ENCODE assay signal across 8 cellular contexts in genomic region chr16:88287219-88287618, GRCh38.
DNase-seq lines count a peak whose midpoint lies in the region; ATAC-seq and TF ChIP-seq lines count a peak whose summit lies in the region.

No MANE protein-coding gene starts in this region.

- H3K4me1 ChIP-seq in aorta (ENCODE audit: control insufficient read depth in 1 of 2, insufficient read depth in 2 of 2, low read length in 2 of 2), result no peaks in the 10 kb centered on the region

- ATAC-seq in aorta (ENCODE audit: low FRiP score), result no peak

- no peak overlapping the region for H3K27ac ChIP-seq in aorta (ENCODE audit: low read depth in 1 of 2, low read length in 2 of 2)

- intact Hi-C loops in aorta (cut with DNase I), result no loop called here

- H3K9me3 ChIP-seq in aorta (ENCODE audit: control insufficient read depth, low read length), result peaks cover 5% of the 10 kb centered on the region

- peak; percentile 43 for TF ChIP-seq CTCF in epithelial cell of esophagus (IDR thresholded peaks at IDR 0.05; ENCODE audit: insufficient read depth, low read depth, low read length, missing control alignments)

- H3K4me3 ChIP-seq in epithelial cell of esophagus (ENCODE audit: low read length) (no peak overlapping the region), aorta (ENCODE audit: low read length in 2 of 2) (no peak overlapping the region)

- 77 to 97% methylated on average over 3 of the region's 3 CpGs for WGBS in aorta, 2 donors

- H3K27me3 ChIP-seq in aorta (ENCODE audit: control insufficient read depth in 1 of 2, insufficient read depth in 2 of 2, low read length in 1 of 2), result no peaks in the 10 kb centered on the region

- no peaks in the 10 kb centered on the region for H3K36me3 ChIP-seq in aorta (ENCODE audit: control insufficient read depth in 1 of 2, insufficient read depth in 2 of 2, low read length in 1 of 2)

- peak; percentile 45 for DNase-seq in stimulated activated CD4-positive, alpha-beta T cell treated with anti-CD3 and anti-CD28 coated beads, Interleukin-15, amount 100 ng/mL, for 24 hours
- DNase-seq in stimulated activated CD4-positive, alpha-beta T cell treated with anti-CD3 and anti-CD28 coated beads, Interleukin-4, amount 100 ng/mL, for 1 hour, result no peak
- peak; percentile 56 for DNase-seq in MV-4-11 (lab: John Stamatoyannopoulos, UW)
- DNase-seq in epithelial cell of esophagus (ENCODE audit: low read depth), result no peak
- DNase-seq in aorta, result peak; percentile 5 to 59
- DNase-seq in NCI-H524 (lab: John Stamatoyannopoulos, UW), result no peak
- DNase-seq in GOT3 (lab: John Stamatoyannopoulos, UW), result no peak
- DNase-seq in NCI-H146 treated with DMSO at 0.1 percent for 48 hours (lab: John Stamatoyannopoulos, UW; ENCODE audit: unreplicated experiment), result no peak

Comparison
In these comparisons a context has a peak if more than half of its experiments do, and no peak if none do; other contexts are left out.
1. DNase-seq: peak in stimulated activated CD4-positive, alpha-beta T cell treated with anti-CD3 and anti-CD28 coated beads, Interleukin-15, amount 100 ng/mL, for 24 hours (single experiment), MV-4-11 (single experiment) and aorta (2 of 2); none in stimulated activated CD4-positive, alpha-beta T cell treated with anti-CD3 and anti-CD28 coated beads, Interleukin-4, amount 100 ng/mL, for 1 hour (single experiment), epithelial cell of esophagus (single experiment), NCI-H524 (0 of 2), GOT3 (single experiment) and NCI-H146 treated with DMSO at 0.1 percent for 48 hours (single experiment).